Comparison of ENCODE assay signal across 8 cellular contexts in the genomic region with DNA sequence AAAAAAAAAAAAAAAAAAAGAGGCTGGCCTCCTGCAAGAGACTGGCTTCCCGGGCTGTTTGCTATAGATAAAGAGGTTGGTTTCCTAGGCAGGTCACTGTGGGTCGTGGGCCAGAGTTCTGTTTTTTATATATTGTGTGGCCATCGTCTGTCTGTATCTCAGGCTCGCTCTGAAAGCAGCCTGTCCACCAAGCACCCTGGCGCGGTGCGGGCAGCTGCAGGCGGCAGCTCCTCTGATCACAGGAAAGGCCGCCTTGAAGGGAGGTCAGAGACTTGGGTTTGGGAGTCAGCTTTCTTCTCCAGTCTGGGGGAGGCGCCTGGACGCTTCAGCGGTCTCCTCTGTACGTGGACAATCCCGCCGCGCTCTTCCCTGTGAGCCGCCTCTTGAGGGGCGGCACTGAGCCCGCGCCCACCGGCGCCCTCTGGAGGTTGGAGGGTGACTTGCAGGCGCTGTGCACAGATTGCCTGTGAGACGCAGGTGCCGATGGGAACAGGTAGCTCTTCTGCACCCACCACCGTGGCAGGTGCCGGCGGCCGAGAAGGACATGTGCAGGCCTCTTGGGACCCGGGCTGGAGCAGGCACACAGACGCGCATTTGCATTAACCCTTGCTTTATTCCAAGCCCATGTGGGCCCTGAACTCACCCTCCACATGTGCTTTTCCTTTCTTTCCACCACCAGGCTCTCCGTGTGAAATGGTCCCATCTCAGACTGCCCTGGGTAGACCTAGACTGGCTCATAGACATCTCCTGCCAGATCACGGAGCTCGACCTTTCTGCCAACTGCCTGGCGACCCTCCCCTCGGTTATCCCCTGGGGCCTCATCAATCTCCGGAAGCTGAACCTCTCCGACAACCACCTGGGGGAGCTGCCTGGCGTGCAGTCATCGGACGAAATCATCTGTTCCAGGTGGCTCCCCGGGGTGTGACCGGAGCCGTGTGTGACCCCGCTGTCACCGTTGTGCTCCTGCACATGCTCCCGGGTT.
DNase-seq lines count a peak whose midpoint lies in the region; ATAC-seq and TF ChIP-seq lines count a peak whose summit lies in the region.

No MANE protein-coding gene starts in this region.

- H3K4me1 Mint-ChIP-seq in osteocyte (ENCODE audit: unreplicated experiment), result peaks cover 18% of the 10 kb centered on the region

- TF ChIP-seq CTCF in LNCaP clone FGC (IDR thresholded peaks at IDR 0.05; ENCODE audit: control insufficient read depth, extremely low read depth, insufficient read depth) (peak; percentile 98), osteocyte (IDR thresholded peaks at IDR 0.05) (peak; percentile 98), thoracic aorta (IDR thresholded peaks at IDR 0.05) (peak; percentile 96)

- H3K9me3 ChIP-seq in SJCRH30 (replicated peaks) (no peaks in the 10 kb centered on the region), thoracic aorta (no peaks in the 10 kb centered on the region)

- peak overlapping the region; percentile 55 for H3K4me3 ChIP-seq in LNCaP clone FGC (ENCODE audit: low read depth, low read length)
- peak overlapping the region; percentile 19 for H3K4me3 ChIP-seq in SJCRH30
- peak overlapping the region; percentile 69 for H3K4me3 ChIP-seq in thoracic aorta

- H3K27me3 Mint-ChIP-seq in osteocyte (ENCODE audit: unreplicated experiment), result no peaks in the 10 kb centered on the region

- H3K27me3 ChIP-seq in SJCRH30, result no peaks in the 10 kb centered on the region
- H3K27me3 ChIP-seq in thoracic aorta (replicated peaks; ENCODE audit: insufficient read depth), result no peaks in the 10 kb centered on the region

- H3K4me1 ChIP-seq in SJCRH30, result 0 out of 2 replicates have a peak, but pooled peaks cover 9% of the 10 kb centered on the region
- H3K4me1 ChIP-seq in thoracic aorta (ENCODE audit: control insufficient read depth in 1 of 2, low read depth in 2 of 2), result peaks cover 4 to 7% of the 10 kb centered on the region in 2 donors

- ATAC-seq in thoracic aorta (ENCODE audit: insufficient number of reproducible peaks, low FRiP score, low read depth), result peak; percentile 64

- intact Hi-C loops in head of caudate nucleus (cut with DNase I), result loop anchor here (10.0 kb wide), 1 partner anchor 94 kb away; a partner anchor contains a TSS

- H3K4me3 Mint-ChIP-seq in osteocyte (ENCODE audit: unreplicated experiment), result peak overlapping the region; percentile 85

- peak overlapping the region; percentile 58 for H3K27ac Mint-ChIP-seq in osteocyte (ENCODE audit: unreplicated experiment)

- H3K36me3 ChIP-seq in SJCRH30 (no peaks in the 10 kb centered on the region), thoracic aorta (no peaks in the 10 kb centered on the region)

- peaks cover 3% of the 10 kb centered on the region for H3K36me3 Mint-ChIP-seq in osteocyte (ENCODE audit: unreplicated experiment)

- no peak overlapping the region for H3K27ac ChIP-seq in SJCRH30
- no peak overlapping the region for H3K27ac ChIP-seq in thoracic aorta

- peaks cover 8% of the 10 kb centered on the region for H3K9me3 Mint-ChIP-seq in osteocyte (ENCODE audit: unreplicated experiment)

- DNase-seq in ELF-1 (ENCODE audit: low read depth, low spot score) (peak; percentile 97), H4 (ENCODE audit: low spot score) (peak; percentile 25), LNCaP clone FGC (ENCODE audit: low read depth) (peak; percentile 37), SJCRH30 (peak; percentile 65 to 79), head of caudate nucleus (peak; percentile 47 to 90 (median 81)), osteocyte (ENCODE audit: extremely low spot score, unreplicated experiment) (peak; percentile 92), thoracic aorta (ENCODE audit: low spot score) (peak; percentile 21)
- peak; percentile 89 for DNase-seq in activated naive CD4-positive, alpha-beta T cell treated with Interleukin-2 at 50 U/mL for 16 hours

Comparison
In these comparisons a context has a peak if more than half of its experiments do, and no peak if none do; other contexts are left out.
1. DNase-seq: peak in every context shown above with its lines; median percentile 97 in ELF-1; 92 in osteocyte; 89 in activated naive CD4-positive, alpha-beta T cell treated with Interleukin-2 at 50 U/mL for 16 hours; 81 in head of caudate nucleus; 72 in SJCRH30; 37 in LNCaP clone FGC; 25 in H4; 21 in thoracic aorta.
2. H3K4me3 ChIP-seq: peak in every context shown above with its lines; median percentile 69 in thoracic aorta; 55 in LNCaP clone FGC; 19 in SJCRH30.